1 cellular context compared by ENCODE assay signal in genomic region chr15:65067645-65068416, GRCh38.
TF ChIP-seq lines count a peak whose summit lies in the region.

Gene RASL12, minus strand, starts transcription at chr15:65067991. Its CDS starts 156 bp downstream, at chr15:65067835.

TF ChIP-seq in HepG2, 621 proteins besides CTCF, POLR2A, EP300 and RAD21:
- TF ChIP-seq ATF2 (CRISPR knock-in tag; IDR thresholded peaks at IDR 0.05) = no peak
- TF ChIP-seq BCLAF1 (IDR thresholded peaks at IDR 0.05) = no peak
- TF ChIP-seq ZFP41 (CRISPR knock-in tag; IDR thresholded peaks at IDR 0.05; ENCODE audit: borderline replicate concordance) = no peak
- no peak for TF ChIP-seq ZNF713 (CRISPR knock-in tag; IDR thresholded peaks at IDR 0.05)
- no peak for TF ChIP-seq ZNF784 (CRISPR knock-in tag; IDR thresholded peaks at IDR 0.05; ENCODE audit: borderline replicate concordance)
- TF ChIP-seq MLX (CRISPR knock-in tag; IDR thresholded peaks at IDR 0.05) = no peak
- TF ChIP-seq PREB (CRISPR knock-in tag; IDR thresholded peaks at IDR 0.05) = no peak
- TF ChIP-seq ZGPAT (CRISPR knock-in tag; IDR thresholded peaks at IDR 0.05) = no peak
- TF ChIP-seq NFATC3 (CRISPR knock-in tag; IDR thresholded peaks at IDR 0.05) = no peak
- no peak for TF ChIP-seq PLSCR1 (CRISPR knock-in tag; IDR thresholded peaks at IDR 0.05; ENCODE audit: borderline replicate concordance)
- no peak for TF ChIP-seq PTBP1 (IDR thresholded peaks at IDR 0.05; ENCODE audit: low read depth, low read length, poor library complexity, severe bottlenecking)
- TF ChIP-seq ZBTB21 (CRISPR knock-in tag; IDR thresholded peaks at IDR 0.05) = no peak
- no peak for TF ChIP-seq SMARCC2 (IDR thresholded peaks at IDR 0.05)
- no peak for TF ChIP-seq CEBPG (CRISPR knock-in tag; IDR thresholded peaks at IDR 0.05)
- TF ChIP-seq ZNF24 (IDR thresholded peaks at IDR 0.05) = no peak
- no peak for TF ChIP-seq EED (CRISPR knock-in tag; IDR thresholded peaks at IDR 0.05)
- TF ChIP-seq ZNF414 (CRISPR knock-in tag; IDR thresholded peaks at IDR 0.05) = no peak
- no peak for TF ChIP-seq SIX1 (CRISPR knock-in tag; IDR thresholded peaks at IDR 0.05; ENCODE audit: borderline replicate concordance)
